Comparison of ENCODE assay signal across 8 cellular contexts in genomic region chr1:20521960-20522861, GRCh38. TPM values are rescaled to one million over a fixed set of nuclear protein-coding genes. Genes with fewer than 3 reads are reported as not detected.
DNase-seq lines count a peak whose midpoint lies in the region; ATAC-seq, FAIRE-seq and TF ChIP-seq lines count a peak whose summit lies in the region.

No MANE protein-coding gene starts in this region.

- no peaks in the 10 kb centered on the region for H3K4me1 ChIP-seq in A549

- peak overlapping the region; percentile 39 to 67; a peak in 3 of 6 replicates for H3K27ac ChIP-seq in A549

- TF ChIP-seq CTCF in A549 (IDR thresholded peaks at IDR 0.05): peak; percentile 86
- TF ChIP-seq CTCF in WTC11 (IDR thresholded peaks at IDR 0.05): peak; percentile 75
- TF ChIP-seq CTCF in kidney epithelial cell (IDR thresholded peaks at IDR 0.05; ENCODE audit: insufficient read depth, low read length, poor library complexity, severe bottlenecking): peak; percentile 97

- ATAC-seq in A549: peak; percentile 87 to 91
- peak; percentile 91 for ATAC-seq in WTC11
- no peak for ATAC-seq in GM21526 (IDR thresholded peaks at IDR 0.05; ENCODE audit: low FRiP score, unreplicated experiment)

- WGBS in A549 (ENCODE audit: missing lambda C conversion rate): 20% methylated on average over 17 of the region's 17 CpGs

- H3K4me1 Mint-ChIP-seq in WTC11: 0 out of 2 replicates have a peak, but pooled peaks cover 4% of the 10 kb centered on the region

- H3K4me3 ChIP-seq in A549: no peak overlapping the region
- H3K4me3 ChIP-seq in kidney epithelial cell (ENCODE audit: low read depth, low read length): no peak overlapping the region

- peaks cover 40% of the 10 kb centered on the region for H3K27me3 Mint-ChIP-seq in WTC11 (ENCODE audit: low read depth)

- no peaks in the 10 kb centered on the region for H3K9me3 ChIP-seq in A549

- H3K27me3 ChIP-seq in kidney epithelial cell (ENCODE audit: control insufficient read depth, insufficient read depth, low read length): no peaks in the 10 kb centered on the region

- DNase-seq in A549 (ENCODE audit: low read depth in 1 of 2, low spot score in 1 of 2): peak; percentile 36 to 72
- DNase-seq in GM19239 (ENCODE audit: insufficient read length, low spot score): peak; percentile 46
- DNase-seq in NCI-H2227 (lab: John Stamatoyannopoulos, UW; ENCODE audit: unreplicated experiment): peak; percentile 94
- DNase-seq in WTC11 (ENCODE audit: low spot score): peak; percentile 90
- DNase-seq in central memory CD4-positive, alpha-beta T cell: peak; percentile 46
- peak; percentile 26 for DNase-seq in kidney epithelial cell (ENCODE audit: low read depth)
- DNase-seq in stimulated activated CD4-positive, alpha-beta T cell treated with anti-CD3 and anti-CD28 coated beads, Interleukin-1b, Interleukin-23, amount 100 ng/mL, for 1 hour (ENCODE audit: low read depth in 2 of 2): peak; percentile 24 to 39

- H3K36me3 ChIP-seq in kidney epithelial cell (ENCODE audit: control insufficient read depth, insufficient read depth, low read length): no peaks in the 10 kb centered on the region

- TF ChIP-seq RAD21 in A549 (conservative IDR thresholded peaks at IDR 0.05 in 1 of 2, IDR thresholded peaks at IDR 0.05 in 1 of 2): peak; percentile 91 to 95

- CTCF ChIA-PET in A549 (lab: Yijun Ruan, JAX): interaction anchor here (0.6 to 8.8 kb wide), 27 partner anchors 9 to 1299 kb away, joined by 3 to 101 read pairs (median 3); partner anchors contain the start of genes CDA and PINK1
- CTCF ChIA-PET in WTC11 (lab: Charles Lee): interaction anchor here (0.7 to 2.2 kb wide), 9 partner anchors 12 to 142 kb away, joined by 3 to 15 read pairs (median 3); partner anchors contain the start of genes DDOST, FAM43B and PINK1

- H3K4me2 ChIP-seq in A549: peak overlapping the region; percentile 67

- POLR2A ChIA-PET in A549 (lab: Yijun Ruan, JAX): no interaction called here
- POLR2A ChIA-PET in WTC11 (lab: Charles Lee): no interaction called here

- FAIRE-seq in A549 (lab: Jason Lieb, UNC) (peak; percentile 7), GM19239 (lab: Jason Lieb, UNC) (peak; percentile 89)

- H3K27ac Mint-ChIP-seq in WTC11: no peak overlapping the region

- peak overlapping the region; percentile 57 for H3K4me3 Mint-ChIP-seq in WTC11

- TF ChIP-seq POLR2A in A549 (IDR thresholded peaks at IDR 0.05; ENCODE audit: low read length): no peak

- no peaks in the 10 kb centered on the region for H3K36me3 Mint-ChIP-seq in WTC11

- no peak for TF ChIP-seq EP300 in A549 (IDR thresholded peaks at IDR 0.05)

- H3K9me3 Mint-ChIP-seq in WTC11: no peaks in the 10 kb centered on the region

TF ChIP-seq in A549, 52 proteins besides CTCF, POLR2A, EP300 and RAD21:
- TF ChIP-seq HOXB13 (CRISPR knock-in tag; IDR thresholded peaks at IDR 0.05; ENCODE audit: low read depth): no peak
- no peak for TF ChIP-seq ZC3H11A (IDR thresholded peaks at IDR 0.05)
- TF ChIP-seq MAFK (IDR thresholded peaks at IDR 0.05; ENCODE audit: partially characterized antibody): no peak
- no peak for TF ChIP-seq CBX8 (IDR thresholded peaks at IDR 0.05)
- no peak for TF ChIP-seq RARB (CRISPR knock-in tag; IDR thresholded peaks at IDR 0.05)
- peak; percentile 93 for TF ChIP-seq SMC3 (IDR thresholded peaks at IDR 0.05)
- peak; percentile 58; the same call in 1 of the 2 replicates for TF ChIP-seq KDM1A (IDR thresholded peaks at IDR 0.05; ENCODE audit: low read depth)
- no peak for TF ChIP-seq NFE2L2 (conservative IDR thresholded peaks at IDR 0.05; ENCODE audit: low read length)
- no peak for TF ChIP-seq SREBF2 (IDR thresholded peaks at IDR 0.05)
- no peak for TF ChIP-seq RCOR1 (IDR thresholded peaks at IDR 0.05; ENCODE audit: low read depth, low read length)
- no peak for TF ChIP-seq E2F6 (IDR thresholded peaks at IDR 0.05; ENCODE audit: borderline replicate concordance, low read depth)

TF ChIP-seq in WTC11, 78 proteins besides CTCF, POLR2A, EP300 and RAD21:
- peak; percentile 36; the same call in 1 of the 2 replicates for TF ChIP-seq PRDM15 (CRISPR knock-in tag; IDR thresholded peaks at IDR 0.05)
- no peak for TF ChIP-seq TCF7 (CRISPR knock-in tag; IDR thresholded peaks at IDR 0.05; ENCODE audit: low read depth)

RNA-seq across cellular contexts. Expression of gene MUL1, which starts 14.3 kb away (rescaled TPM):
- polyA plus RNA-seq in A549 (2011; rRNA removed) (20.0 and 22.9 TPM in 2 replicates), A549 (2017; fragmentation: RNase III; extraction: RNeasy Plus Mini Kit Qiagen cat#74134 plus additional on column Dnase treatment) (21.4 to 24.5 TPM (median 24.1 TPM) in 3 replicates)
- polyA plus RNA-seq in A549 (2012; cell fraction: cytosol; rRNA removed): 18.5 and 22.8 TPM in 2 replicates
- polyA plus RNA-seq in A549 (2012; cell fraction: nucleus; rRNA removed): 22.4 and 24.4 TPM in 2 replicates
- polyA minus RNA-seq in A549 (2011; rRNA and poly(A)+ RNA removed): 23.7 and 25.6 TPM in 2 replicates
- total RNA-seq in WTC11 (2021) (21.0 to 22.2 TPM (median 21.9 TPM) in 3 replicates), kidney epithelial cell (43.0 and 46.5 TPM in 2 replicates)

RNA-seq across cellular contexts. Expression of gene FAM43B, which starts 30.2 kb away (rescaled TPM):
- 0.53 and 0.76 TPM in 2 replicates for polyA plus RNA-seq in A549 (2011; rRNA removed)
- polyA plus RNA-seq in A549 (2012; cell fraction: cytosol; rRNA removed): 1.4 and 2.0 TPM in 2 replicates
- 3.1 and 5.4 TPM in 2 replicates for polyA plus RNA-seq in A549 (2012; cell fraction: nucleus; rRNA removed)
- 4.1 to 7.1 TPM (median 6.9 TPM) in 3 replicates for polyA plus RNA-seq in A549 (2017; fragmentation: RNase III; extraction: RNeasy Plus Mini Kit Qiagen cat#74134 plus additional on column Dnase treatment)
- polyA minus RNA-seq in A549 (2011; rRNA and poly(A)+ RNA removed): 0.78 and 0.83 TPM in 2 replicates
- total RNA-seq in WTC11 (2021): 2.9 to 3.1 TPM (median 3.1 TPM) in 3 replicates
- 0.13 and 0.34 TPM in 2 replicates for total RNA-seq in kidney epithelial cell

RNA-seq across cellular contexts. Expression of gene CAMK2N1, which starts 36.2 kb away (rescaled TPM):
- polyA plus RNA-seq in A549 (2011; rRNA removed) (38.9 and 49.7 TPM in 2 replicates), A549 (2017; fragmentation: RNase III; extraction: RNeasy Plus Mini Kit Qiagen cat#74134 plus additional on column Dnase treatment) (35.8 to 56.4 TPM (median 55.1 TPM) in 3 replicates)
- 17.8 and 19.6 TPM in 2 replicates for polyA plus RNA-seq in A549 (2012; cell fraction: cytosol; rRNA removed)
- polyA plus RNA-seq in A549 (2012; cell fraction: nucleus; rRNA removed): 4.7 and 5.6 TPM in 2 replicates
- polyA minus RNA-seq in A549 (2011; rRNA and poly(A)+ RNA removed): 11.5 and 12.5 TPM in 2 replicates
- total RNA-seq in WTC11 (2021) (10.0 to 10.9 TPM (median 10.1 TPM) in 3 replicates), kidney epithelial cell (39.8 and 42.6 TPM in 2 replicates)

Comparison
In these comparisons a context has a peak if more than half of its experiments do, and no peak if none do; other contexts are left out.
1. DNase-seq: peak in every context shown above with its lines; median percentile 94 in NCI-H2227; 90 in WTC11; 54 in A549; 46 in GM19239; 46 in central memory CD4-positive, alpha-beta T cell; 32 in stimulated activated CD4-positive, alpha-beta T cell treated with anti-CD3 and anti-CD28 coated beads, Interleukin-1b, Interleukin-23, amount 100 ng/mL, for 1 hour; 26 in kidney epithelial cell.
2. Of the 8 proteins assayed by ChIP-seq in both WTC11 and A549: peak only in WTC11: none; only in A549: none; in both: CTCF; in neither: 7.